8 cellular contexts compared by ENCODE assay signal in genomic region chr11:3807856-3808845, GRCh38. TPM values are rescaled to one million over a fixed set of nuclear protein-coding genes. Genes with fewer than 3 reads are reported as not detected.
DNase-seq lines count a peak whose midpoint lies in the region; ATAC-seq and TF ChIP-seq lines count a peak whose summit lies in the region.

PGAP2 (plus strand) TSS chr11:3808560; CDS start chr11:3811260, 2,700 bp downstream.

- DNase-seq in ACHN (peak; percentile 69), NCI-H748 (lab: John Stamatoyannopoulos, UW; ENCODE audit: unreplicated experiment) (peak; percentile 82), endothelial cell (ENCODE audit: low spot score) (peak; percentile 75)
- DNase-seq in activated CD8-positive, alpha-beta T cell treated with anti-CD3 and anti-CD28 coated beads, Interleukin-2, amount 10 ng/mL, durations not matched to agents 7 days and 5 days, result peak; percentile 64
- peak; percentile 78 for DNase-seq in stimulated activated CD8-positive, alpha-beta memory T cell treated with anti-CD3 and anti-CD28 coated beads, Interleukin-4, amount 100 ng/mL, for 48 hours

- no peaks in the 10 kb centered on the region for H3K36me3 ChIP-seq in mesodermal cell (ENCODE audit: control insufficient read depth, insufficient read depth, low read length)

- H3K4me1 Mint-ChIP-seq in activated CD8-positive, alpha-beta T cell treated with anti-CD3 and anti-CD28 coated beads, Interleukin-2, amount 10 ng/mL, durations not matched to agents 7 days and 5 days (ENCODE audit: low read depth), result peaks cover 21% of the 10 kb centered on the region
- peaks cover 18% of the 10 kb centered on the region for H3K4me1 Mint-ChIP-seq in endothelial cell (ENCODE audit: unreplicated experiment)

- peak within 1 kb of the TSS; percentile 93 for H3K4me3 Mint-ChIP-seq in activated CD8-positive, alpha-beta T cell treated with anti-CD3 and anti-CD28 coated beads, Interleukin-2, amount 10 ng/mL, durations not matched to agents 7 days and 5 days
- peak within 1 kb of the TSS; percentile 98 for H3K4me3 Mint-ChIP-seq in endothelial cell (ENCODE audit: unreplicated experiment)

- H3K9me3 Mint-ChIP-seq in activated CD8-positive, alpha-beta T cell treated with anti-CD3 and anti-CD28 coated beads, Interleukin-2, amount 10 ng/mL, durations not matched to agents 7 days and 5 days (ENCODE audit: insufficient read depth), result no peaks in the 10 kb centered on the region
- H3K9me3 Mint-ChIP-seq in endothelial cell (ENCODE audit: unreplicated experiment), result no peaks in the 10 kb centered on the region

- CTCF ChIA-PET in activated CD8-positive, alpha-beta T cell treated with anti-CD3 and anti-CD28 coated beads, Interleukin-2, amount 10 ng/mL, durations not matched to agents 7 days and 5 days (lab: Charles Lee), result interaction anchor here (0.7 to 5.8 kb wide), 44 partner anchors 10 to 289 kb away, joined by 3 to 87 read pairs (median 6); partner anchors contain the start of genes NUP98, RHOG and STIM1

- H3K4me1 ChIP-seq in mesodermal cell (ENCODE audit: control insufficient read depth, insufficient read depth, low read length, poor library complexity, severe bottlenecking), result peaks cover 5% of the 10 kb centered on the region

- TF ChIP-seq CTCF in endothelial cell (IDR thresholded peaks at IDR 0.05; ENCODE audit: unreplicated experiment), result no peak

- no peaks in the 10 kb centered on the region for H3K36me3 Mint-ChIP-seq in activated CD8-positive, alpha-beta T cell treated with anti-CD3 and anti-CD28 coated beads, Interleukin-2, amount 10 ng/mL, durations not matched to agents 7 days and 5 days (ENCODE audit: low read depth)
- H3K36me3 Mint-ChIP-seq in endothelial cell (ENCODE audit: low read depth, unreplicated experiment), result peaks cover 5% of the 10 kb centered on the region

- ATAC-seq in GM18511 (IDR thresholded peaks at IDR 0.05; ENCODE audit: unreplicated experiment) (peak; percentile 82), HG03135 (IDR thresholded peaks at IDR 0.05; ENCODE audit: unreplicated experiment) (peak; percentile 53)
- peak; percentile 87 for ATAC-seq in activated CD8-positive, alpha-beta T cell treated with anti-CD3 and anti-CD28 coated beads, Interleukin-2, amount 10 ng/mL, durations not matched to agents 7 days and 5 days

- POLR2A ChIA-PET in activated CD8-positive, alpha-beta T cell treated with anti-CD3 and anti-CD28 coated beads, Interleukin-2, amount 10 ng/mL, durations not matched to agents 7 days and 5 days (lab: Charles Lee), result interaction anchor here (0.7 to 3.5 kb wide), 8 partner anchors 11 to 52 kb away, joined by 3 to 30 read pairs (median 4); partner anchors contain the start of genes NUP98, RHOG and STIM1

- H3K27ac ChIP-seq in mesodermal cell (ENCODE audit: low read depth, low read length, severe bottlenecking), result no peak within 1 kb of the TSS

- H3K9me3 ChIP-seq in mesodermal cell (ENCODE audit: control insufficient read depth, low read length), result no peaks in the 10 kb centered on the region

- in situ Hi-C loops in ACHN (cut with HindIII; ENCODE audit: low pct_ligation_motif_present, low pct_unique_long_range_greater_than_20kb, low sequenced_read_pairs), result no loop called here

- 0 to 1% methylated on average over 42 to 46 of the region's 53 CpGs for WGBS in mesodermal cell (ENCODE audit: insufficient coverage in 2 of 2), 2 experiments

- no peaks in the 10 kb centered on the region for H3K27me3 Mint-ChIP-seq in activated CD8-positive, alpha-beta T cell treated with anti-CD3 and anti-CD28 coated beads, Interleukin-2, amount 10 ng/mL, durations not matched to agents 7 days and 5 days (ENCODE audit: low read depth)
- peaks cover 5% of the 10 kb centered on the region for H3K27me3 Mint-ChIP-seq in endothelial cell (ENCODE audit: unreplicated experiment)

- H3K27ac Mint-ChIP-seq in activated CD8-positive, alpha-beta T cell treated with anti-CD3 and anti-CD28 coated beads, Interleukin-2, amount 10 ng/mL, durations not matched to agents 7 days and 5 days, result peak within 1 kb of the TSS; percentile 85
- H3K27ac Mint-ChIP-seq in endothelial cell (ENCODE audit: unreplicated experiment), result peak within 1 kb of the TSS; percentile 57

- H3K4me3 ChIP-seq in mesodermal cell (ENCODE audit: extremely low read depth, insufficient read depth, low read length, poor library complexity, severe bottlenecking), result peak within 1 kb of the TSS; percentile 64

RNA-seq across cellular contexts. Expression of gene PGAP2, which starts in this region (rescaled TPM):
- total RNA-seq in activated CD8-positive, alpha-beta T cell treated with anti-CD3 and anti-CD28 coated beads, Interleukin-2, amount 10 ng/mL, durations not matched to agents 7 days and 5 days, result 10 to 100 TPM; 23.8 to 25.7 TPM
- total RNA-seq in endothelial cell (ENCODE audit: unreplicated experiment), result 22.7 TPM
- polyA plus RNA-seq in mesodermal cell (2013, experiment 1 of 2), result 16.4 TPM
- 13.2 TPM for polyA plus RNA-seq in mesodermal cell (2013, experiment 2 of 2)
